In genomic region chr19:381901-382300, GRCh38 we compare ENCODE assay signal across 9 cellular contexts. TPM values are rescaled to one million over a fixed set of nuclear protein-coding genes. Genes with fewer than 3 reads are reported as not detected.
A peak's percentile ranks its signal among the peaks of the same experiment; 100 is the strongest.
DNase-seq lines count a peak whose midpoint lies in the region; ATAC-seq, FAIRE-seq and TF ChIP-seq lines count a peak whose summit lies in the region.
"Not testable (repeated sequence)": the region's sequence is repeated elsewhere in the genome, so short reads cannot be mapped to it uniquely, and the experiment has no call there.
"Had no signal": no experiment of that assay in that cellular context is flagged by ENCODE, and none has a peak within 500 bp of the region (broad histone marks: within the 10 kb centered on the region; RNA-seq: fewer than 3 reads in every experiment).

No MANE protein-coding gene starts in this region.

- not testable (repeated sequence) for TF ChIP-seq EP300 in K562 (IDR thresholded peaks at IDR 0.05; ENCODE audit: low read length)

- not testable (repeated sequence) for H4K20me1 ChIP-seq in DND-41 (ENCODE audit: insufficient read depth, low read length); K562 (replicated peaks; ENCODE audit: control insufficient read depth, insufficient read depth, low read length)

- H3K27me3 ChIP-seq in DND-41 (ENCODE audit: insufficient read depth, low read length, poor library complexity) = not testable (repeated sequence)
- H3K27me3 ChIP-seq in K562 (ENCODE audit: control insufficient read depth in 2 of 2, insufficient read depth in 2 of 2, low read length in 2 of 2) (peaks cover 14 to 37% of the 10 kb centered on the region in 2 experiments; a peak in 4 of 5 replicates), spleen (replicated peaks in 1 of 7) (peaks cover 0 to 44% (median 9%) of the 10 kb centered on the region in 7 donors)

- FAIRE-seq in K562 (lab: Jason Lieb, UNC) = not testable (repeated sequence)

- H3K9me3 ChIP-seq in DND-41 (ENCODE audit: insufficient read depth, low read length, severe bottlenecking); K562 (replicated peaks; ENCODE audit: control insufficient read depth, insufficient read depth, low read depth, low read length); spleen: not testable (repeated sequence)

- not testable (repeated sequence) for H3K9me1 ChIP-seq in K562 (ENCODE audit: control insufficient read depth, insufficient read depth, low read length)

- CTCF ChIA-PET in K562 (lab: Yijun Ruan, JAX; ENCODE audit: low intra/inter-chr PET ratio) = not testable (repeated sequence)

- H3K4me2 ChIP-seq in DND-41 (ENCODE audit: insufficient read depth, low read length); K562 (ENCODE audit: insufficient read depth, low read length): not testable (repeated sequence)

- peak overlapping the region; percentile 42 for H3K27ac Mint-ChIP-seq in activated T-cell treated with anti-CD3 and anti-CD28 coated beads, Interleukin-2, amount 50 U/mL, for 24 hours
- H3K27ac Mint-ChIP-seq in stimulated activated naive CD8-positive, alpha-beta T cell treated with anti-CD3 and anti-CD28 coated beads, Interleukin-15, Interleukin-2, amounts not matched to agents 100 ng/mL and 50 ng/mL, for 24 hours = peak overlapping the region; percentile 57

- DNase-seq in AG10803 (ENCODE audit: low read depth) (peak; percentile 38), DND-41 (peak; percentile 15), NCI-H2196 (lab: John Stamatoyannopoulos, UW; ENCODE audit: unreplicated experiment) (peak; percentile 12), spleen (peak; percentile 1)
- DNase-seq in activated CD4-positive, alpha-beta T cell treated with anti-CD3 and anti-CD28 coated beads for 48 hours = peak; percentile 36
- DNase-seq in activated T-cell treated with anti-CD3 and anti-CD28 coated beads, Interleukin-2, amount 50 U/mL, for 24 hours = peak; percentile 61
- not testable (repeated sequence) for DNase-seq in K562 (ENCODE audit: extremely low read depth in 1 of 4, low spot score in 3 of 4)

- not testable (repeated sequence) for H2AFZ ChIP-seq in DND-41 (ENCODE audit: low read depth, low read length); K562 (ENCODE audit: low read depth, low read length)

- TF ChIP-seq POLR2A in K562 (conservative IDR thresholded peaks at IDR 0.05); spleen (IDR thresholded peaks at IDR 0.05): not testable (repeated sequence)

- not testable (repeated sequence) for H3K4me3 Mint-ChIP-seq in activated T-cell treated with anti-CD3 and anti-CD28 coated beads, Interleukin-2, amount 50 U/mL, for 24 hours; stimulated activated naive CD8-positive, alpha-beta T cell treated with anti-CD3 and anti-CD28 coated beads, Interleukin-15, Interleukin-2, amounts not matched to agents 100 ng/mL and 50 ng/mL, for 24 hours

- not testable (repeated sequence) for H3K27ac ChIP-seq in DND-41 (ENCODE audit: low read length); K562 (ENCODE audit: extremely low read depth, low read depth, low read length); spleen

- WGBS in K562 (ENCODE audit: insufficient coverage, low coverage, missing lambda C conversion rate) = 0% methylated on average over 8 of the region's 11 CpGs
- WGBS in spleen, 5 donors = 51 to 71% (median 64%) methylated on average over 11 of the region's 11 CpGs

- POLR2A ChIA-PET in K562 (lab: Yijun Ruan, JAX) = not testable (repeated sequence)

- H3K4me3 ChIP-seq in AG10803 (ENCODE audit: low read length); DND-41 (ENCODE audit: low read depth in 1 of 2, low read length in 2 of 2); K562; spleen: not testable (repeated sequence)

- H3K4me1 Mint-ChIP-seq in activated T-cell treated with anti-CD3 and anti-CD28 coated beads, Interleukin-2, amount 50 U/mL, for 24 hours (ENCODE audit: low read depth) = peaks cover 25% of the 10 kb centered on the region
- H3K4me1 Mint-ChIP-seq in stimulated activated naive CD8-positive, alpha-beta T cell treated with anti-CD3 and anti-CD28 coated beads, Interleukin-15, Interleukin-2, amounts not matched to agents 100 ng/mL and 50 ng/mL, for 24 hours (ENCODE audit: low read depth) = peaks cover 30% of the 10 kb centered on the region

- not testable (repeated sequence) for TF ChIP-seq CTCF in AG10803 (conservative IDR thresholded peaks at IDR 0.05; ENCODE audit: low read length); DND-41 (IDR thresholded peaks at IDR 0.05; ENCODE audit: borderline replicate concordance, extremely low read depth, low read length, poor library complexity, severe bottlenecking); K562 (IDR thresholded peaks at IDR 0.05 in 2 of 3, conservative IDR thresholded peaks at IDR 0.05 in 1 of 3; ENCODE audit: insufficient read depth in 2 of 3, low read depth in 1 of 3, low read length in 3 of 3); spleen (IDR thresholded peaks at IDR 0.05 in 8 of 11, conservative IDR thresholded peaks at IDR 0.05 in 3 of 11)

- not testable (repeated sequence) for H3K9me3 Mint-ChIP-seq in activated T-cell treated with anti-CD3 and anti-CD28 coated beads, Interleukin-2, amount 50 U/mL, for 24 hours; stimulated activated naive CD8-positive, alpha-beta T cell treated with anti-CD3 and anti-CD28 coated beads, Interleukin-15, Interleukin-2, amounts not matched to agents 100 ng/mL and 50 ng/mL, for 24 hours

- in situ Hi-C loops in K562 (cut with MboI) = not testable (repeated sequence)

- not testable (repeated sequence) for H3K79me2 ChIP-seq in DND-41 (ENCODE audit: insufficient read depth, low read length); K562 (ENCODE audit: control insufficient read depth, insufficient read depth, low read length)

- peaks cover 40% of the 10 kb centered on the region for H3K27me3 Mint-ChIP-seq in activated T-cell treated with anti-CD3 and anti-CD28 coated beads, Interleukin-2, amount 50 U/mL, for 24 hours
- peaks cover 38% of the 10 kb centered on the region for H3K27me3 Mint-ChIP-seq in stimulated activated naive CD8-positive, alpha-beta T cell treated with anti-CD3 and anti-CD28 coated beads, Interleukin-15, Interleukin-2, amounts not matched to agents 100 ng/mL and 50 ng/mL, for 24 hours

- ATAC-seq in DND-41 (ENCODE audit: insufficient read depth, low read depth); K562: not testable (repeated sequence)

- intact Hi-C loops in K562 (cut with micrococcal nuclease); spleen (cut with DNase I; ENCODE audit: low total_unique reads): not testable (repeated sequence)

- peaks cover 11% of the 10 kb centered on the region for H3K4me1 ChIP-seq in DND-41 (ENCODE audit: insufficient read depth, low read length)
- peaks cover 5 to 30% of the 10 kb centered on the region in 2 experiments; a peak in 4 of 5 replicates for H3K4me1 ChIP-seq in K562 (replicated peaks in 1 of 2; ENCODE audit: control insufficient read depth in 2 of 2, insufficient read depth in 2 of 2, low read length in 2 of 2)
- not testable (repeated sequence) for H3K4me1 ChIP-seq in spleen

- H3K9ac ChIP-seq in DND-41 (ENCODE audit: low read depth, low read length); K562 (ENCODE audit: insufficient read depth in 1 of 2, low read depth in 2 of 2, low read length in 2 of 2): not testable (repeated sequence)

- not testable (repeated sequence) for H3K36me3 ChIP-seq in DND-41 (ENCODE audit: insufficient read depth, low read length); K562 (ENCODE audit: control insufficient read depth, insufficient read depth, low read length); spleen

- H3K36me3 Mint-ChIP-seq in activated T-cell treated with anti-CD3 and anti-CD28 coated beads, Interleukin-2, amount 50 U/mL, for 24 hours (ENCODE audit: low read depth); stimulated activated naive CD8-positive, alpha-beta T cell treated with anti-CD3 and anti-CD28 coated beads, Interleukin-15, Interleukin-2, amounts not matched to agents 100 ng/mL and 50 ng/mL, for 24 hours (ENCODE audit: low read depth): not testable (repeated sequence)

- not testable (repeated sequence) for BruUV-seq in K562 (replicated peaks; lab: Mats Ljungman, UMichigan)

- not testable (repeated sequence) for TF ChIP-seq RAD21 in K562 (CRISPR knock-in tag; conservative IDR thresholded peaks at IDR 0.05 in 1 of 2, IDR thresholded peaks at IDR 0.05 in 1 of 2)

RNA-seq across cellular contexts. Expression of gene C2CD4C, which starts 27.0 kb away (rescaled TPM):
- total RNA-seq in K562 (2011; cell fraction: chromatin; rRNA removed; ENCODE audit: low replicate concordance) = 0.25 and 0.49 TPM in 2 replicates
- total RNA-seq in K562 (2011; cell fraction: nucleolus; rRNA removed) = 0.13 and 0.67 TPM in 2 replicates
- total RNA-seq in K562 (2011; cell fraction: nucleoplasm; rRNA removed) = 0.15 TPM in 2 replicates
- total RNA-seq in K562 (2014; rRNA removed) (not detected in 2 replicates), K562 (2014; rRNA removed; fragmentation: Illumina TruSeq; extraction: Trizol) (not detected in 2 replicates), K562 (2015; rRNA removed; fragmentation: Illumina TruSeq; extraction: Trizol) (not detected in 2 replicates), K562 (2021) (not detected in 2 replicates), spleen (1 to 10 TPM in 2 of 7 donors, under 1 TPM in 4, not detected in 1; 0.23 to 2.1 (median 0.85) TPM)
- polyA plus RNA-seq in K562 (2011; rRNA removed) (0.01 and 0.07 TPM in 2 replicates), K562 (2014; fragmentation: Illumina TruSeq; extraction: Trizol) (not detected in 2 replicates), K562 (2014; fragmentation: Nextera tagmentation; extraction: Ambion mirVana) (not detected), K562 (2014; rRNA removed) (0.07 and 0.16 TPM in 2 replicates), spleen (under 1 TPM; 0.26 to 0.91 (median 0.67) TPM)
- polyA plus RNA-seq in K562 (2011; cell fraction: cytosol; rRNA removed) = 0.04 and 0.10 TPM in 2 replicates
- 0.44 and 0.68 TPM in 2 replicates for polyA plus RNA-seq in K562 (2011; cell fraction: nucleus; rRNA removed)
- polyA plus RNA-seq in K562 (2012) = not detected in 2 replicates
- not detected in 2 replicates for polyA minus RNA-seq in K562 (2011; rRNA and poly(A)+ RNA removed)
- not detected in 2 replicates for polyA minus RNA-seq in K562 (2011; cell fraction: cytosol; rRNA and poly(A)+ RNA removed)
- polyA minus RNA-seq in K562 (2011; cell fraction: nucleus; rRNA and poly(A)+ RNA removed) = 0.13 TPM in 1 of 2 replicates, not detected in the other
- total RNA-seq: CD8-positive, alpha-beta T cell had no signal

RNA-seq across cellular contexts. Expression of gene MIER2, which starts 37.3 kb away (rescaled TPM):
- 96.1 and 210 TPM in 2 replicates for total RNA-seq in K562 (2011; cell fraction: chromatin; rRNA removed; ENCODE audit: low replicate concordance)
- 97.7 and 120 TPM in 2 replicates for total RNA-seq in K562 (2011; cell fraction: nucleolus; rRNA removed)
- total RNA-seq in K562 (2011; cell fraction: nucleoplasm; rRNA removed) = 88.2 and 108 TPM in 2 replicates
- total RNA-seq in K562 (2014; rRNA removed) (18.0 and 23.8 TPM in 2 replicates), K562 (2014; rRNA removed; fragmentation: Illumina TruSeq; extraction: Trizol) (11.4 and 13.7 TPM in 2 replicates), K562 (2015; rRNA removed; fragmentation: Illumina TruSeq; extraction: Trizol) (15.2 and 15.6 TPM in 2 replicates), K562 (2021) (33.0 and 34.7 TPM in 2 replicates), spleen (10 to 100 TPM; 26.8 to 66.5 (median 30.1) TPM)
- polyA plus RNA-seq in K562 (2011; rRNA removed) (13.0 and 17.2 TPM in 2 replicates), K562 (2014; fragmentation: Illumina TruSeq; extraction: Trizol) (24.3 and 32.5 TPM in 2 replicates), K562 (2014; fragmentation: Nextera tagmentation; extraction: Ambion mirVana) (under 1 TPM; 0.46 to 0.48 TPM), K562 (2014; rRNA removed) (20.5 and 32.9 TPM in 2 replicates), spleen (10 to 100 TPM; 19.2 to 47.2 (median 31.3) TPM)
- polyA plus RNA-seq in K562 (2011; cell fraction: cytosol; rRNA removed) = 15.0 and 27.6 TPM in 2 replicates
- polyA plus RNA-seq in K562 (2011; cell fraction: nucleus; rRNA removed) = 70.0 and 127 TPM in 2 replicates
- 22.7 and 32.9 TPM in 2 replicates for polyA plus RNA-seq in K562 (2012)
- 39.5 and 48.7 TPM in 2 replicates for polyA minus RNA-seq in K562 (2011; rRNA and poly(A)+ RNA removed)
- 15.7 and 31.0 TPM in 2 replicates for polyA minus RNA-seq in K562 (2011; cell fraction: cytosol; rRNA and poly(A)+ RNA removed)
- polyA minus RNA-seq in K562 (2011; cell fraction: nucleus; rRNA and poly(A)+ RNA removed) = 37.3 and 44.9 TPM in 2 replicates
